In genomic region chr20:2042400-2042799, GRCh38 we compare ENCODE assay signal across 1 cellular context.
TF ChIP-seq lines count a peak whose summit lies in the region.

No MANE protein-coding gene starts in this region.

TF ChIP-seq in IMR-90, 13 proteins besides CTCF, POLR2A, EP300 and RAD21 (continued from another document):
- TF ChIP-seq RFX5 (IDR thresholded peaks at IDR 0.05; ENCODE audit: low read depth, low read length): no peak
- TF ChIP-seq BHLHE40 (IDR thresholded peaks at IDR 0.05; ENCODE audit: low read depth, low read length): no peak
- no peak for TF ChIP-seq FOS (IDR thresholded peaks at IDR 0.05; ENCODE audit: low read depth, low read length)
- TF ChIP-seq MXI1 (IDR thresholded peaks at IDR 0.05; ENCODE audit: borderline replicate concordance, low read depth, low read length): no peak
